Comparison of ENCODE assay signal across 1 cellular context in genomic region chr13:49098198-49098597, GRCh38.
TF ChIP-seq lines count a peak whose summit lies in the region.

No MANE protein-coding gene starts in this region.

TF ChIP-seq in HepG2, 621 proteins besides CTCF, POLR2A, EP300 and RAD21 (continued from another document):
- no peak for TF ChIP-seq ZNF543 (CRISPR knock-in tag; IDR thresholded peaks at IDR 0.05)
- TF ChIP-seq ZNF280B (CRISPR knock-in tag; IDR thresholded peaks at IDR 0.05; ENCODE audit: borderline replicate concordance): no peak
- TF ChIP-seq ZNF136 (CRISPR knock-in tag; IDR thresholded peaks at IDR 0.05; ENCODE audit: low read depth): no peak
